ENCODE assay signal across 23 cellular contexts in the genomic region with DNA sequence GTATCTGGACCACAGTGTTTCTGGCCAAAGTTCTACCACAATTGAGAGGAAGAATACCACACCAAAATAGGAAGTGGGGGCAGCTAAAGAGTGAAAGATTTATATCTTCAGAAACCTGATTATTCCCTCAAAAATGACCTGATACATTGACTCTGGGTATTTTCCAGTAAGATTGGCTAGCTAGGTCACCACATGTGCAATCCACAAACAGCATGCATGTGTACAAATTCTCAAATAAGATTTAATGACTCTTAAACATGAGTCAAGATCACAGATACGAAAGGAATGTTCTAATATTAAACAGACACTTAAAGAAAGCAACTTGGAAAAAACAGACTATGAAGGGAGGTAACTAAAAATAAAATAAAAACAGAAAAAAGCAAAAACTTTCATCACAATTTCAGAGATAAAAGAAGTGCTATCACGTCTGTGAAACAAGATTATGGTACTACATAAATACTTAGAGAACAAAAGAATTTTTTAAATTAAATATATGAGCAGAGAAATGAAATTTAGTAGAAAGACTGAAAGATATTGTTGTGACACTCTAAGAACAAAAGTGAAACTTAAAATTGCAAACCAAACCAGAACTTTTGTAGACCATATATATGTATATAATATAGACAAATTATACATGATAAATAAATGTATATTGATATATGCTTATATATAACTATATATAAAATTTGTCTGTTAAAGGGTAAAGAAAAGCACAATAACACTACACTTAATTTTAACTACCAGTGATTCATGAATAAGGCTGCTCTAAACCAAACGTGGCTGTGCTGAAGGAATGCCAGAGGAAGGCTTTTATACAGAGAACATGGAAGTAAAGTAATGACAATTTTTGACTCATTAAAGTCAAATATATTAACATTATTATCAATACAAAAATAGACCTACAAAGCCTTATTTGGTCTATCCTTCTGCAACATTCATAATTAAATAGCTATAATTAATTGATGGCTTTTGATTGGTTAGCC.
DNase-seq lines count a peak whose midpoint lies in the region; ATAC-seq, FAIRE-seq and TF ChIP-seq lines count a peak whose summit lies in the region.
"Had no signal": no experiment of that assay in that cellular context is flagged by ENCODE, and none has a peak within 500 bp of the region (broad histone marks: within the 10 kb centered on the region; RNA-seq: fewer than 3 reads in every experiment).

No MANE protein-coding gene starts in this region.

- TF ChIP-seq CTCF in astrocyte of the cerebellum (IDR thresholded peaks at IDR 0.05; ENCODE audit: low read depth, low read length, missing control alignments) (no peak), kidney (IDR thresholded peaks at IDR 0.05; ENCODE audit: borderline replicate concordance, extremely low read depth, insufficient read depth) (no peak)

- H3K9me3 Mint-ChIP-seq in activated CD4-positive, alpha-beta memory T cell treated with anti-CD3 and anti-CD28 coated beads for 36 hours, result peaks cover 9% of the 10 kb centered on the region
- H3K9me3 Mint-ChIP-seq: activated naive CD8-positive, alpha-beta T cell treated with anti-CD3 and anti-CD28 coated beads, Interleukin-2, amount 10 ng/mL, durations not matched to agents 7 days and 5 days had no signal

- H2AFZ ChIP-seq in ACC112 (ENCODE audit: low read length, unreplicated experiment), result no peak overlapping the region

- peak overlapping the region; percentile 49 for H3K27ac ChIP-seq in ACC112 (ENCODE audit: low read depth, low read length)
- peak overlapping the region; percentile 35 for H3K27ac ChIP-seq in KOPT-K1 (ENCODE audit: low read depth, low read length, poor library complexity, severe bottlenecking)
- no peak overlapping the region for H3K27ac ChIP-seq in kidney (ENCODE audit: low read depth in 2 of 2, low read length in 2 of 2)
- H3K27ac ChIP-seq: lower lobe of right lung, upper lobe of left lung had no signal

- no peaks in the 10 kb centered on the region for H3K36me3 Mint-ChIP-seq in activated CD4-positive, alpha-beta memory T cell treated with anti-CD3 and anti-CD28 coated beads for 36 hours
- H3K36me3 Mint-ChIP-seq: activated naive CD8-positive, alpha-beta T cell treated with anti-CD3 and anti-CD28 coated beads, Interleukin-2, amount 10 ng/mL, durations not matched to agents 7 days and 5 days; naive thymus-derived CD8-positive, alpha-beta T cell; T-cell had no signal

- H3K4me1 ChIP-seq in ACC112 (ENCODE audit: control insufficient read depth, insufficient read depth, low read length, unreplicated experiment) (no peaks in the 10 kb centered on the region), kidney (ENCODE audit: control insufficient read depth in 1 of 2, insufficient read depth in 1 of 2, low read depth in 1 of 2, low read length in 2 of 2) (no peaks in the 10 kb centered on the region)
- H3K4me1 ChIP-seq: Caco-2, HAP-1, upper lobe of left lung had no signal

- no peaks in the 10 kb centered on the region for H3K4me1 Mint-ChIP-seq in activated CD4-positive, alpha-beta memory T cell treated with anti-CD3 and anti-CD28 coated beads for 36 hours (ENCODE audit: low read depth)
- H3K4me1 Mint-ChIP-seq: activated naive CD8-positive, alpha-beta T cell treated with anti-CD3 and anti-CD28 coated beads, Interleukin-2, amount 10 ng/mL, durations not matched to agents 7 days and 5 days; naive thymus-derived CD8-positive, alpha-beta T cell; T-cell had no signal

- intact Hi-C loops in kidney (cut with DNase I), result no loop called here
- intact Hi-C loops in activated CD4-positive, alpha-beta memory T cell treated with anti-CD3 and anti-CD28 coated beads for 36 hours (cut with micrococcal nuclease), result no loop called here

- peak; percentile 52 for FAIRE-seq in kidney (lab: Jason Lieb, UNC)
- FAIRE-seq: GM12891 had no signal

- H3K4me3 Mint-ChIP-seq in activated CD4-positive, alpha-beta memory T cell treated with anti-CD3 and anti-CD28 coated beads for 36 hours, result no peak overlapping the region
- H3K4me3 Mint-ChIP-seq: activated CD8-positive, alpha-beta T cell treated with anti-CD3 and anti-CD28 coated beads for 36 hours; activated naive CD8-positive, alpha-beta T cell treated with anti-CD3 and anti-CD28 coated beads, Interleukin-2, amount 10 ng/mL, durations not matched to agents 7 days and 5 days; naive thymus-derived CD8-positive, alpha-beta T cell; T-cell had no signal

- H3K36me3 ChIP-seq in ACC112 (ENCODE audit: insufficient read depth, low read length) (no peaks in the 10 kb centered on the region), KOPT-K1 (ENCODE audit: insufficient read depth, low read length) (no peaks in the 10 kb centered on the region), kidney (ENCODE audit: control insufficient read depth in 1 of 2, insufficient read depth in 2 of 2, low read length in 2 of 2) (no peaks in the 10 kb centered on the region)
- H3K36me3 ChIP-seq: HAP-1, lower lobe of right lung, upper lobe of left lung had no signal

- CTCF ChIA-PET in activated CD4-positive, alpha-beta memory T cell treated with anti-CD3 and anti-CD28 coated beads for 36 hours (lab: Charles Lee), result interaction anchor here (0.6 kb wide), 1 partner anchor 793 kb away, joined by 3 read pairs; no protein-coding TSS in a partner anchor

- H3K4me3 ChIP-seq in ACC112 (ENCODE audit: low read depth, low read length) (peak overlapping the region; percentile 39), astrocyte of the cerebellum (ENCODE audit: low read depth, low read length) (no peak overlapping the region), kidney (ENCODE audit: low read length in 2 of 2) (no peak overlapping the region)
- H3K4me3 ChIP-seq: HAP-1, lower lobe of right lung, upper lobe of left lung had no signal

- H3K27me3 ChIP-seq in ACC112 (ENCODE audit: insufficient read depth, low read length), result no peaks in the 10 kb centered on the region
- H3K27me3 ChIP-seq: upper lobe of left lung had no signal

- no peak for ATAC-seq in HG03135 (IDR thresholded peaks at IDR 0.05; ENCODE audit: unreplicated experiment)
- no peak for ATAC-seq in HG02885 (IDR thresholded peaks at IDR 0.05; ENCODE audit: poor library complexity, unreplicated experiment)
- no peak for ATAC-seq in HG02981 (IDR thresholded peaks at IDR 0.05; ENCODE audit: unreplicated experiment)
- ATAC-seq: activated CD8-positive, alpha-beta T cell treated with anti-CD3 and anti-CD28 coated beads for 36 hours; naive thymus-derived CD8-positive, alpha-beta T cell; T-cell had no signal

- no peaks in the 10 kb centered on the region for H3K79me2 ChIP-seq in ACC112 (ENCODE audit: control insufficient read depth, insufficient read depth, low read length, unreplicated experiment)

- in situ Hi-C loops in astrocyte of the cerebellum (cut with HindIII; ENCODE audit: low sequenced_read_pairs), result no loop called here

- H3K27ac Mint-ChIP-seq in activated CD4-positive, alpha-beta memory T cell treated with anti-CD3 and anti-CD28 coated beads for 36 hours, result no peak overlapping the region
- H3K27ac Mint-ChIP-seq: activated CD8-positive, alpha-beta T cell treated with anti-CD3 and anti-CD28 coated beads for 36 hours; activated naive CD8-positive, alpha-beta T cell treated with anti-CD3 and anti-CD28 coated beads, Interleukin-2, amount 10 ng/mL, durations not matched to agents 7 days and 5 days; naive thymus-derived CD8-positive, alpha-beta T cell; T-cell had no signal

- DNase-seq in astrocyte of the cerebellum (ENCODE audit: low read depth) (peak; percentile 6), kidney (no peak)
- no peak for DNase-seq in activated CD4-positive, alpha-beta memory T cell treated with anti-CD3 and anti-CD28 coated beads for 36 hours
- DNase-seq: activated CD8-positive, alpha-beta T cell treated with anti-CD3 and anti-CD28 coated beads for 36 hours; activated naive CD8-positive, alpha-beta T cell treated with anti-CD3 and anti-CD28 coated beads, Interleukin-2, amount 10 ng/mL, durations not matched to agents 7 days and 5 days; activated T-cell treated with anti-CD3 and anti-CD28 coated beads, Interleukin-2, amount 50 U/mL, for 48 hours; Caco-2; lower lobe of right lung; naive thymus-derived CD8-positive, alpha-beta T cell; NCI-H1048; NCI-H774; RPMI8226; stimulated activated CD4-positive, alpha-beta T cell treated with anti-CD3 and anti-CD28 coated beads, Interleukin-15, amount 100 ng/mL, for 24 hours; stimulated activated naive CD4-positive, alpha-beta T cell treated with Interleukin-2 at 50 U/mL for 16 hours; T-cell; upper lobe of left lung had no signal

- no peak overlapping the region for H3K9ac ChIP-seq in kidney (ENCODE audit: low read length in 2 of 2)

- H3K27me3 Mint-ChIP-seq in activated CD4-positive, alpha-beta memory T cell treated with anti-CD3 and anti-CD28 coated beads for 36 hours, result no peaks in the 10 kb centered on the region
- H3K27me3 Mint-ChIP-seq: activated CD8-positive, alpha-beta T cell treated with anti-CD3 and anti-CD28 coated beads for 36 hours; activated naive CD8-positive, alpha-beta T cell treated with anti-CD3 and anti-CD28 coated beads, Interleukin-2, amount 10 ng/mL, durations not matched to agents 7 days and 5 days; naive thymus-derived CD8-positive, alpha-beta T cell; T-cell had no signal

- POLR2A ChIA-PET in activated CD4-positive, alpha-beta memory T cell treated with anti-CD3 and anti-CD28 coated beads for 36 hours (lab: Charles Lee), result no interaction called here

- no peaks in the 10 kb centered on the region for H3K9me3 ChIP-seq in KOPT-K1 (ENCODE audit: insufficient read depth, low read length, poor library complexity, severe bottlenecking)
- H3K9me3 ChIP-seq in kidney (ENCODE audit: control insufficient read depth in 1 of 2, low read length in 2 of 2), result no peaks in the 10 kb centered on the region
- H3K9me3 ChIP-seq: Caco-2, HAP-1, lower lobe of right lung, upper lobe of left lung had no signal

Comparison
In these comparisons a context has a peak if more than half of its experiments do, and no peak if none do; other contexts are left out.
1. H3K27ac ChIP-seq: peak in ACC112 (single experiment) and KOPT-K1 (single experiment); none in kidney (0 of 2).